Comparison of ENCODE assay signal across 23 cellular contexts in genomic region chr7:141928147-141928894, GRCh38. TPM values are rescaled to one million over a fixed set of nuclear protein-coding genes. Genes with fewer than 3 reads are reported as not detected.
"Had no signal": no experiment of that assay in that cellular context is flagged by ENCODE, and none has a peak within 500 bp of the region (broad histone marks: within the 10 kb centered on the region; RNA-seq: fewer than 3 reads in every experiment).

No MANE protein-coding gene starts in this region.

- H3K4me1 Mint-ChIP-seq: activated CD8-positive, alpha-beta memory T cell treated with anti-CD3 and anti-CD28 coated beads, Interleukin-2, amount 10 ng/mL, durations not matched to agents 7 days and 5 days; brain; nephron had no signal

- ATAC-seq: activated CD8-positive, alpha-beta memory T cell treated with anti-CD3 and anti-CD28 coated beads, Interleukin-2, amount 10 ng/mL, durations not matched to agents 7 days and 5 days; left lung had no signal

- H3K27ac ChIP-seq: esophagus squamous epithelium, parathyroid adenoma had no signal

- DNase-seq: activated CD4-positive, alpha-beta T cell treated with anti-CD3 and anti-CD28 coated beads for 1 hour; activated CD4-positive, alpha-beta T cell treated with anti-CD3 and anti-CD28 coated beads, Interleukin-2, amount 50 U/mL, for 48 hours; activated CD8-positive, alpha-beta memory T cell treated with anti-CD3 and anti-CD28 coated beads, Interleukin-2, amount 10 ng/mL, durations not matched to agents 7 days and 5 days; activated effector memory CD4-positive, alpha-beta T cell treated with anti-CD3 and anti-CD28 coated beads, Interleukin-2, amount 50 U/mL, for 16 hours; activated T-cell treated with anti-CD3 and anti-CD28 coated beads, Interleukin-2, amount 50 U/mL, for 24 hours; amygdala; cerebellar nuclear complex; esophagus squamous epithelium; foreskin fibroblast; glutamatergic neuron; left lung; mesenchymal stem cell; retina; stomach; T-helper 9 cell had no signal

- H3K79me2 ChIP-seq: parathyroid adenoma had no signal

- H3K36me3 Mint-ChIP-seq: activated CD8-positive, alpha-beta memory T cell treated with anti-CD3 and anti-CD28 coated beads, Interleukin-2, amount 10 ng/mL, durations not matched to agents 7 days and 5 days; activated naive CD8-positive, alpha-beta T cell; brain had no signal

- H2AFZ ChIP-seq: parathyroid adenoma had no signal

- H3K4me3 ChIP-seq: esophagus squamous epithelium, left lung, stomach had no signal

- H3K9me3 ChIP-seq: esophagus squamous epithelium had no signal

- H3K27me3 ChIP-seq: esophagus squamous epithelium, left lung, stomach had no signal

- H3K4me3 Mint-ChIP-seq: activated CD8-positive, alpha-beta memory T cell treated with anti-CD3 and anti-CD28 coated beads, Interleukin-2, amount 10 ng/mL, durations not matched to agents 7 days and 5 days; activated naive CD8-positive, alpha-beta T cell; activated T-cell treated with anti-CD3 and anti-CD28 coated beads, Interleukin-2, amount 50 U/mL, for 24 hours; brain; nephron had no signal

- H3K27me3 Mint-ChIP-seq: activated CD8-positive, alpha-beta memory T cell treated with anti-CD3 and anti-CD28 coated beads, Interleukin-2, amount 10 ng/mL, durations not matched to agents 7 days and 5 days; brain had no signal

- H3K4me1 ChIP-seq: esophagus squamous epithelium, parathyroid adenoma, stomach had no signal

- H3K36me3 ChIP-seq: esophagus squamous epithelium, stomach had no signal

- FAIRE-seq: islet of Langerhans, urothelium cell line had no signal

- H3K9ac ChIP-seq: parathyroid adenoma had no signal

RNA-seq across cellular contexts. Expression of gene OR9A4, which starts 12.1 kb away (rescaled TPM):
- total RNA-seq: activated CD8-positive, alpha-beta memory T cell treated with anti-CD3 and anti-CD28 coated beads, Interleukin-2, amount 10 ng/mL, durations not matched to agents 7 days and 5 days; dermis microvascular lymphatic vessel endothelial cell; esophagus squamous epithelium; left lung; stomach had no signal
- polyA plus RNA-seq: stomach, thymus had no signal

RNA-seq across cellular contexts. Expression of gene CLEC5A, which starts 18.5 kb away (rescaled TPM):
- total RNA-seq: activated CD8-positive, alpha-beta memory T cell treated with anti-CD3 and anti-CD28 coated beads, Interleukin-2, amount 10 ng/mL, durations not matched to agents 7 days and 5 days; dermis microvascular lymphatic vessel endothelial cell had no signal

RNA-seq across cellular contexts. Expression of gene TAS2R38, which starts 45.3 kb away (rescaled TPM):
- total RNA-seq: activated CD8-positive, alpha-beta memory T cell treated with anti-CD3 and anti-CD28 coated beads, Interleukin-2, amount 10 ng/mL, durations not matched to agents 7 days and 5 days; dermis microvascular lymphatic vessel endothelial cell; esophagus squamous epithelium; left lung; stomach had no signal
- polyA plus RNA-seq: stomach had no signal
